Comparison of ENCODE assay signal across 9 cellular contexts in genomic region chr5:176535101-176535654, GRCh38. TPM values are rescaled to one million over a fixed set of nuclear protein-coding genes. Genes with fewer than 3 reads are reported as not detected.
A peak's percentile ranks its signal among the peaks of the same experiment; 100 is the strongest.
DNase-seq lines count a peak whose midpoint lies in the region; ATAC-seq and TF ChIP-seq lines count a peak whose summit lies in the region.
"Had no signal": no experiment of that assay in that cellular context is flagged by ENCODE, and none has a peak within 500 bp of the region (broad histone marks: within the 10 kb centered on the region; RNA-seq: fewer than 3 reads in every experiment).

No MANE protein-coding gene starts in this region.

- H3K27ac ChIP-seq in C4-2B (peak overlapping the region; percentile 97), HUES64 (ENCODE audit: low read depth, low read length) (peak overlapping the region; percentile 100)

- POLR2A ChIA-PET in activated CD4-positive, alpha-beta memory T cell treated with anti-CD3 and anti-CD28 coated beads, Interleukin-2, amount 10 ng/mL, durations not matched to agents 7 days and 5 days (lab: Charles Lee): interaction anchor here (0.5 to 10.5 kb wide), 21 partner anchors 8 to 1027 kb away, joined by 3 to 156 read pairs (median 4); partner anchors contain the start of genes CLTB, FAF2, HIGD2A and KIAA1191

- no peaks in the 10 kb centered on the region for H3K27me3 ChIP-seq in HUES64 (ENCODE audit: insufficient read depth, low read length)

- no peak for TF ChIP-seq CTCF in C4-2B (conservative IDR thresholded peaks at IDR 0.05)
- no peak for TF ChIP-seq CTCF in glutamatergic neuron (IDR thresholded peaks at IDR 0.05; ENCODE audit: partially characterized antibody, unreplicated experiment)
- no peak for TF ChIP-seq CTCF in retinal pigment epithelial cell (conservative IDR thresholded peaks at IDR 0.05; ENCODE audit: low read depth, low read length)

- intact Hi-C loops in posterior vena cava (cut with DNase I): loop anchor here (5.0 to 10.0 kb wide), 2 partner anchors 90 to 497 kb away; partner anchors contain the start of gene FAF2 (in 2 of the 2)

- no peaks in the 10 kb centered on the region for H3K27me3 Mint-ChIP-seq in activated CD4-positive, alpha-beta memory T cell treated with anti-CD3 and anti-CD28 coated beads, Interleukin-2, amount 10 ng/mL, durations not matched to agents 7 days and 5 days
- H3K27me3 Mint-ChIP-seq in glutamatergic neuron (ENCODE audit: unreplicated experiment): peaks cover 21% of the 10 kb centered on the region

- no peak for ATAC-seq in HG03108 (IDR thresholded peaks at IDR 0.05; ENCODE audit: unreplicated experiment)

- H3K4me1 Mint-ChIP-seq in activated CD4-positive, alpha-beta memory T cell treated with anti-CD3 and anti-CD28 coated beads, Interleukin-2, amount 10 ng/mL, durations not matched to agents 7 days and 5 days: peaks cover 60% of the 10 kb centered on the region
- peaks cover 26% of the 10 kb centered on the region for H3K4me1 Mint-ChIP-seq in glutamatergic neuron (ENCODE audit: low read depth, unreplicated experiment)

- H3K9me3 Mint-ChIP-seq in activated CD4-positive, alpha-beta memory T cell treated with anti-CD3 and anti-CD28 coated beads, Interleukin-2, amount 10 ng/mL, durations not matched to agents 7 days and 5 days: no peaks in the 10 kb centered on the region
- peaks cover 19% of the 10 kb centered on the region for H3K9me3 Mint-ChIP-seq in glutamatergic neuron (ENCODE audit: unreplicated experiment)

- peak overlapping the region; percentile 97 for H3K4me3 Mint-ChIP-seq in activated CD4-positive, alpha-beta memory T cell treated with anti-CD3 and anti-CD28 coated beads, Interleukin-2, amount 10 ng/mL, durations not matched to agents 7 days and 5 days
- peak overlapping the region; percentile 95 for H3K4me3 Mint-ChIP-seq in glutamatergic neuron (ENCODE audit: unreplicated experiment)

- DNase-seq in activated CD4-positive, alpha-beta memory T cell treated with anti-CD3 and anti-CD28 coated beads, Interleukin-2, amount 10 ng/mL, durations not matched to agents 7 days and 5 days: peak; percentile 64
- no peak for DNase-seq in glutamatergic neuron
- no peak for DNase-seq in retinal pigment epithelial cell (ENCODE audit: low read depth)
- no peak for DNase-seq in ecto neural progenitor cell (ENCODE audit: low spot score)
- DNase-seq in posterior vena cava (ENCODE audit: low spot score): no peak

- 75% methylated on average over 10 of the region's 10 CpGs for WGBS in HUES64

- no peaks in the 10 kb centered on the region for H3K9me3 ChIP-seq in HUES64 (ENCODE audit: insufficient read depth, low read depth, low read length)

- peaks cover 46% of the 10 kb centered on the region for H3K36me3 Mint-ChIP-seq in activated CD4-positive, alpha-beta memory T cell treated with anti-CD3 and anti-CD28 coated beads, Interleukin-2, amount 10 ng/mL, durations not matched to agents 7 days and 5 days (ENCODE audit: low read depth)
- H3K36me3 Mint-ChIP-seq in glutamatergic neuron (ENCODE audit: unreplicated experiment): no peaks in the 10 kb centered on the region

- CTCF ChIA-PET in activated CD4-positive, alpha-beta memory T cell treated with anti-CD3 and anti-CD28 coated beads, Interleukin-2, amount 10 ng/mL, durations not matched to agents 7 days and 5 days (lab: Charles Lee): interaction anchor here (1.7 to 6.6 kb wide), 4 partner anchors 9 to 119 kb away, joined by 8 to 73 read pairs (median 12); partner anchors contain the start of genes CLTB and FAF2

- peak overlapping the region; percentile 95 for H3K27ac Mint-ChIP-seq in activated CD4-positive, alpha-beta memory T cell treated with anti-CD3 and anti-CD28 coated beads, Interleukin-2, amount 10 ng/mL, durations not matched to agents 7 days and 5 days
- H3K27ac Mint-ChIP-seq in glutamatergic neuron (ENCODE audit: unreplicated experiment): peak overlapping the region; percentile 99

- H3K9ac ChIP-seq in HUES64 (ENCODE audit: low read depth, low read length): peak overlapping the region; percentile 99

- peak overlapping the region; percentile 82 for H3K4me3 ChIP-seq in HUES64 (ENCODE audit: low read length)
- H3K4me3 ChIP-seq in retinal pigment epithelial cell (ENCODE audit: low read length): peak overlapping the region; percentile 99

- H3K36me3 ChIP-seq in HUES64 (ENCODE audit: insufficient read depth, low read length): peaks cover 37% of the 10 kb centered on the region

- H3K4me1 ChIP-seq in HUES64 (ENCODE audit: insufficient read depth, low read length): peaks cover 24% of the 10 kb centered on the region

RNA-seq across cellular contexts. Expression of gene RNF44, which starts 2.0 kb away (rescaled TPM):
- 78.2 TPM for polyA plus RNA-seq in HUES64 (2013, experiment 1 of 2)
- 93.8 TPM for polyA plus RNA-seq in HUES64 (2013, experiment 2 of 2)
- 100 to 1,000 TPM; 142 to 143 TPM for total RNA-seq in activated CD4-positive, alpha-beta memory T cell treated with anti-CD3 and anti-CD28 coated beads, Interleukin-2, amount 10 ng/mL, durations not matched to agents 7 days and 5 days
- total RNA-seq in glutamatergic neuron (ENCODE audit: unreplicated experiment) (322 TPM), posterior vena cava (10 to 100 TPM; 16.2 to 16.6 TPM)

RNA-seq across cellular contexts. Expression of gene CDHR2, which starts 14.0 kb away (rescaled TPM):
- not detected for polyA plus RNA-seq in HUES64 (2013, experiment 1 of 2)
- polyA plus RNA-seq in HUES64 (2013, experiment 2 of 2): not detected
- total RNA-seq in activated CD4-positive, alpha-beta memory T cell treated with anti-CD3 and anti-CD28 coated beads, Interleukin-2, amount 10 ng/mL, durations not matched to agents 7 days and 5 days: 1 to 10 TPM; 1.6 to 2.3 TPM
- total RNA-seq in glutamatergic neuron (ENCODE audit: unreplicated experiment) (0.29 TPM), posterior vena cava (under 1 TPM in 1 of 2 donors, not detected in 1; 0.14 TPM)
- total RNA-seq: M059J had no signal

Comparison
In these comparisons a context has a peak if more than half of its experiments do, and no peak if none do; other contexts are left out.
1. RNA of gene RNF44, which starts 2.0 kb away (total RNA-seq): 322 TPM in glutamatergic neuron (single experiment) and 142 to 143 TPM in activated CD4-positive, alpha-beta memory T cell treated with anti-CD3 and anti-CD28 coated beads, Interleukin-2, amount 10 ng/mL, durations not matched to agents 7 days and 5 days; 16.2 to 16.6 TPM in posterior vena cava; every median in the first group is over 4 times any median in the second.